1 cellular context compared by ENCODE assay signal in genomic region chr16:4094138-4094773, GRCh38.
A peak's percentile ranks its signal among the peaks of the same experiment; 100 is the strongest.
TF ChIP-seq lines count a peak whose summit lies in the region.

No MANE protein-coding gene starts in this region.

TF ChIP-seq in HepG2, 621 proteins besides CTCF, POLR2A, EP300 and RAD21 (continued from another document and continues in another):
- TF ChIP-seq, protein P1, sequence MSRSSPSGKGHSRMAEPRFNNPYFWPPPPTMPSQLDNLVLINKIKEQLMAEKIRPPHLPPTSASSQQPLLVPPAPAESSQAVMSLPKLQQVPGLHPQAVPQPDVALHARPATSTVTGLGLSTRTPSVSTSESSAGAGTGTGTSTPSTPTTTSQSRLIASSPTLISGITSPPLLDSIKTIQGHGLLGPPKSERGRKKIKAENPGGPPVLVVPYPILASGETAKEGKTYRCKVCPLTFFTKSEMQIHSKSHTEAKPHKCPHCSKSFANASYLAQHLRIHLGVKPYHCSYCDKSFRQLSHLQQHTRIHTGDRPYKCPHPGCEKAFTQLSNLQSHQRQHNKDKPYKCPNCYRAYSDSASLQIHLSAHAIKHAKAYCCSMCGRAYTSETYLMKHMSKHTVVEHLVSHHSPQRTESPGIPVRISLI (CRISPR knock-in tag; IDR thresholded peaks at IDR 0.05; ENCODE audit: borderline replicate concordance) = no peak
- TF ChIP-seq, protein P2, sequence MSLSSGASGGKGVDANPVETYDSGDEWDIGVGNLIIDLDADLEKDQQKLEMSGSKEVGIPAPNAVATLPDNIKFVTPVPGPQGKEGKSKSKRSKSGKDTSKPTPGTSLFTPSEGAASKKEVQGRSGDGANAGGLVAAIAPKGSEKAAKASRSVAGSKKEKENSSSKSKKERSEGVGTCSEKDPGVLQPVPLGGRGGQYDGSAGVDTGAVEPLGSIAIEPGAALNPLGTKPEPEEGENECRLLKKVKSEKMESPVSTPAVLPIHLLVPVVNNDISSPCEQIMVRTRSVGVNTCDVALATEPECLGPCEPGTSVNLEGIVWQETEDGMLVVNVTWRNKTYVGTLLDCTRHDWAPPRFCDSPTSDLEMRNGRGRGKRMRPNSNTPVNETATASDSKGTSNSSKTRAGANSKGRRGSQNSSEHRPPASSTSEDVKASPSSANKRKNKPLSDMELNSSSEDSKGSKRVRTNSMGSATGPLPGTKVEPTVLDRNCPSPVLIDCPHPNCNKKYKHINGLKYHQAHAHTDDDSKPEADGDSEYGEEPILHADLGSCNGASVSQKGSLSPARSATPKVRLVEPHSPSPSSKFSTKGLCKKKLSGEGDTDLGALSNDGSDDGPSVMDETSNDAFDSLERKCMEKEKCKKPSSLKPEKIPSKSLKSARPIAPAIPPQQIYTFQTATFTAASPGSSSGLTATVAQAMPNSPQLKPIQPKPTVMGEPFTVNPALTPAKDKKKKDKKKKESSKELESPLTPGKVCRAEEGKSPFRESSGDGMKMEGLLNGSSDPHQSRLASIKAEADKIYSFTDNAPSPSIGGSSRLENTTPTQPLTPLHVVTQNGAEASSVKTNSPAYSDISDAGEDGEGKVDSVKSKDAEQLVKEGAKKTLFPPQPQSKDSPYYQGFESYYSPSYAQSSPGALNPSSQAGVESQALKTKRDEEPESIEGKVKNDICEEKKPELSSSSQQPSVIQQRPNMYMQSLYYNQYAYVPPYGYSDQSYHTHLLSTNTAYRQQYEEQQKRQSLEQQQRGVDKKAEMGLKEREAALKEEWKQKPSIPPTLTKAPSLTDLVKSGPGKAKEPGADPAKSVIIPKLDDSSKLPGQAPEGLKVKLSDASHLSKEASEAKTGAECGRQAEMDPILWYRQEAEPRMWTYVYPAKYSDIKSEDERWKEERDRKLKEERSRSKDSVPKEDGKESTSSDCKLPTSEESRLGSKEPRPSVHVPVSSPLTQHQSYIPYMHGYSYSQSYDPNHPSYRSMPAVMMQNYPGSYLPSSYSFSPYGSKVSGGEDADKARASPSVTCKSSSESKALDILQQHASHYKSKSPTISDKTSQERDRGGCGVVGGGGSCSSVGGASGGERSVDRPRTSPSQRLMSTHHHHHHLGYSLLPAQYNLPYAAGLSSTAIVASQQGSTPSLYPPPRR (CRISPR knock-in tag; IDR thresholded peaks at IDR 0.05; ENCODE audit: borderline replicate concordance) = no peak; the same call in 1 of the 2 replicates
- no peak for TF ChIP-seq KIAA2018 (CRISPR knock-in tag; IDR thresholded peaks at IDR 0.05; ENCODE audit: borderline replicate concordance)
- no peak for TF ChIP-seq ZNF841 (CRISPR knock-in tag; IDR thresholded peaks at IDR 0.05; ENCODE audit: borderline replicate concordance)
- no peak for TF ChIP-seq ZNF17 (CRISPR knock-in tag; IDR thresholded peaks at IDR 0.05)
- TF ChIP-seq, protein P3, sequence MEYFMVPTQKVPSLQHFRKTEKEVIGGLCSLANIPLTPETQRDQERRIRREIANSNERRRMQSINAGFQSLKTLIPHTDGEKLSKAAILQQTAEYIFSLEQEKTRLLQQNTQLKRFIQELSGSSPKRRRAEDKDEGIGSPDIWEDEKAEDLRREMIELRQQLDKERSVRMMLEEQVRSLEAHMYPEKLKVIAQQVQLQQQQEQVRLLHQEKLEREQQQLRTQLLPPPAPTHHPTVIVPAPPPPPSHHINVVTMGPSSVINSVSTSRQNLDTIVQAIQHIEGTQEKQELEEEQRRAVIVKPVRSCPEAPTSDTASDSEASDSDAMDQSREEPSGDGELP (IDR thresholded peaks at IDR 0.05; ENCODE audit: borderline replicate concordance, low read depth) = peak; percentile 81; the same call in 1 of the 2 replicates
- TF ChIP-seq ARID5B (CRISPR knock-in tag; IDR thresholded peaks at IDR 0.05) = peak; percentile 83
- no peak for TF ChIP-seq SETDB1 (CRISPR knock-in tag; IDR thresholded peaks at IDR 0.05; ENCODE audit: borderline replicate concordance)
- TF ChIP-seq RCOR2 (CRISPR knock-in tag; IDR thresholded peaks at IDR 0.05) = 0 out of 2 replicates have a peak, but pooled peaks have one; percentile 23
- TF ChIP-seq MAX (IDR thresholded peaks at IDR 0.05) = peak; percentile 58; the same call in 1 of the 2 replicates
- peak; percentile 42 for TF ChIP-seq FOSL2 (CRISPR knock-in tag; IDR thresholded peaks at IDR 0.05)
- TF ChIP-seq KDM3A (CRISPR knock-in tag; IDR thresholded peaks at IDR 0.05; ENCODE audit: low read depth) = no peak
- TF ChIP-seq, protein P4, sequence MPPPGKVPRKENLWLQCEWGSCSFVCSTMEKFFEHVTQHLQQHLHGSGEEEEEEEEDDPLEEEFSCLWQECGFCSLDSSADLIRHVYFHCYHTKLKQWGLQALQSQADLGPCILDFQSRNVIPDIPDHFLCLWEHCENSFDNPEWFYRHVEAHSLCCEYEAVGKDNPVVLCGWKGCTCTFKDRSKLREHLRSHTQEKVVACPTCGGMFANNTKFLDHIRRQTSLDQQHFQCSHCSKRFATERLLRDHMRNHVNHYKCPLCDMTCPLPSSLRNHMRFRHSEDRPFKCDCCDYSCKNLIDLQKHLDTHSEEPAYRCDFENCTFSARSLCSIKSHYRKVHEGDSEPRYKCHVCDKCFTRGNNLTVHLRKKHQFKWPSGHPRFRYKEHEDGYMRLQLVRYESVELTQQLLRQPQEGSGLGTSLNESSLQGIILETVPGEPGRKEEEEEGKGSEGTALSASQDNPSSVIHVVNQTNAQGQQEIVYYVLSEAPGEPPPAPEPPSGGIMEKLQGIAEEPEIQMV (CRISPR knock-in tag; IDR thresholded peaks at IDR 0.05; ENCODE audit: low read depth) = no peak
- TF ChIP-seq MEF2D (CRISPR knock-in tag; IDR thresholded peaks at IDR 0.05) = 0 out of 2 replicates have a peak, but pooled peaks have one; percentile 26
- TF ChIP-seq KDM1A (CRISPR knock-in tag; IDR thresholded peaks at IDR 0.05) = peak; percentile 39; the same call in 1 of the 2 replicates
- peak; percentile 62; the same call in 1 of the 2 replicates for TF ChIP-seq NFYC (CRISPR knock-in tag; IDR thresholded peaks at IDR 0.05)
- TF ChIP-seq ZNF766 (CRISPR knock-in tag; IDR thresholded peaks at IDR 0.05; ENCODE audit: borderline replicate concordance) = no peak
- TF ChIP-seq NCOR1 (IDR thresholded peaks at IDR 0.05; ENCODE audit: borderline replicate concordance, low read length) = peak; percentile 67; the same call in 1 of the 2 replicates
- TF ChIP-seq TFE3 (CRISPR knock-in tag; IDR thresholded peaks at IDR 0.05) = peak; percentile 82
- TF ChIP-seq KAT7 (CRISPR knock-in tag; IDR thresholded peaks at IDR 0.05; ENCODE audit: borderline replicate concordance) = no peak
- TF ChIP-seq SALL2 (CRISPR knock-in tag; IDR thresholded peaks at IDR 0.05) = no peak
- TF ChIP-seq GLI4 (CRISPR knock-in tag; IDR thresholded peaks at IDR 0.05; ENCODE audit: borderline replicate concordance) = no peak
- no peak for TF ChIP-seq ZNF275 (CRISPR knock-in tag; IDR thresholded peaks at IDR 0.05; ENCODE audit: borderline replicate concordance)
- peak; percentile 83 for TF ChIP-seq HNF4A (CRISPR knock-in tag; IDR thresholded peaks at IDR 0.05)
